ENCODE assay signal across 1 cellular context in the genomic region with DNA sequence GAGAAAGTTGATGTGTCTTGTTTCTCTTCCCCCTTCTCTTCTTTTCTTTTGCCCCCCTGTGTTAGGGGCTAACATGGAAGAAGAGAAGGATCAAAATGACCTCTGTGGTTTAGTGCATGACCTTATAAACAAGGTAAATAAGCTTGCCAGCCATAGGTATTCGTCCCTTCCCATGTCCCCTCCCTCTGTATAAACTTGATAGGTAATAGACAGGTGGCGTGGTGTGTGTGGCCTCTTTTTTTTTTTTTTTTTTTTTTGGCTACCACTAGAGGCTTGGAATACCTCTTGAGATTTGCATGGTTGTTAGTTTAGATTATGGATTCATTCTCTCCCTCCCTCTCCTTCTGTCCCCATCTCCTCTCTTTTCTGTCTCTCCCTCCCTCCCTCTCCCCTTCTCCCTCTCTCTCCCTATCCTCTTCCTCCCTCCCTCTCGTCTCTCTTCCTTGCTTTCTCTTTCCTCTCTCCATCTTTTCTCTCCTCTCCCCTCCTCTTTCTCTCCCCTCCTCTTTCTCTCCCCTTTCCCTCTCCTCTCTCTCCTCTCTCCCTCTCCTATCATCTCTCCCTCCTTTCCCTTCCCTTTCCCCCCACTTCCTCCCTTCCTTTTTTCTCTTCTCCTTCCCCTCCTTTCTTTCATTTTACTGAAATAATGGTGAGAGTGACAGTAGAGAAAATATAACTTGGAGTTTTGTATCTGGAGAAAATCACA.
A peak's percentile ranks its signal among the peaks of the same experiment; 100 is the strongest.
TF ChIP-seq lines count a peak whose summit lies in the region.

No MANE protein-coding gene starts in this region.

TF ChIP-seq in K562, 482 proteins besides CTCF, POLR2A, EP300 and RAD21 (continued from another document):
- TF ChIP-seq, protein P1, sequence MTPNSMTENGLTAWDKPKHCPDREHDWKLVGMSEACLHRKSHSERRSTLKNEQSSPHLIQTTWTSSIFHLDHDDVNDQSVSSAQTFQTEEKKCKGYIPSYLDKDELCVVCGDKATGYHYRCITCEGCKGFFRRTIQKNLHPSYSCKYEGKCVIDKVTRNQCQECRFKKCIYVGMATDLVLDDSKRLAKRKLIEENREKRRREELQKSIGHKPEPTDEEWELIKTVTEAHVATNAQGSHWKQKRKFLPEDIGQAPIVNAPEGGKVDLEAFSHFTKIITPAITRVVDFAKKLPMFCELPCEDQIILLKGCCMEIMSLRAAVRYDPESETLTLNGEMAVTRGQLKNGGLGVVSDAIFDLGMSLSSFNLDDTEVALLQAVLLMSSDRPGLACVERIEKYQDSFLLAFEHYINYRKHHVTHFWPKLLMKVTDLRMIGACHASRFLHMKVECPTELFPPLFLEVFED (CRISPR knock-in tag; conservative IDR thresholded peaks at IDR 0.05) = 0 out of 2 replicates have a peak, but pooled peaks have one; percentile 57
- TF ChIP-seq HDAC1 (IDR thresholded peaks at IDR 0.05) = 0 out of 4 replicates have a peak, but pooled peaks of 1 of the 2 experiments have one; percentile 17
- TF ChIP-seq SNRNP70 (optimal IDR thresholded peaks at IDR 0.05; ENCODE audit: low read depth, low read length) = no peak
- no peak for TF ChIP-seq NFYB (IDR thresholded peaks at IDR 0.05; ENCODE audit: extremely low read depth, insufficient read length)
- TF ChIP-seq POLR2B (IDR thresholded peaks at IDR 0.05; ENCODE audit: low read depth, partially characterized antibody) = peak; percentile 1
- TF ChIP-seq FOXP1 (CRISPR knock-in tag; IDR thresholded peaks at IDR 0.05) = no peak
